Comparison of ENCODE assay signal across 10 cellular contexts in genomic region chr7:65239324-65239706, GRCh38.
DNase-seq lines count a peak whose midpoint lies in the region; ATAC-seq and TF ChIP-seq lines count a peak whose summit lies in the region.
"Had no signal": no experiment of that assay in that cellular context is flagged by ENCODE, and none has a peak within 500 bp of the region (broad histone marks: within the 10 kb centered on the region; RNA-seq: fewer than 3 reads in every experiment).

No MANE protein-coding gene starts in this region.

- peak overlapping the region in 3 of 4 donors; percentile 43 to 55 (median 54) for H3K4me3 ChIP-seq in upper lobe of left lung

- no peaks in the 10 kb centered on the region for H3K4me1 Mint-ChIP-seq in activated T-cell treated with anti-CD3 and anti-CD28 coated beads, Interleukin-2, amount 50 U/mL, for 72 hours (ENCODE audit: low read depth)
- peaks cover 6% of the 10 kb centered on the region for H3K4me1 Mint-ChIP-seq in chondrocyte (ENCODE audit: low read depth)
- H3K4me1 Mint-ChIP-seq in mesothelial cell of epicardium = no peaks in the 10 kb centered on the region

- DNase-seq in activated T-cell treated with anti-CD3 and anti-CD28 coated beads, Interleukin-2, amount 50 U/mL, for 72 hours = no peak
- DNase-seq in activated T-cell treated with anti-CD3 and anti-CD28 coated beads, Interleukin-2, amount 50 U/mL, for 1 hour = no peak
- DNase-seq in chondrocyte (ENCODE audit: low spot score) (no peak), mesothelial cell of epicardium (ENCODE audit: low spot score in 2 of 2, unreplicated experiment in 2 of 2) (no peak), upper lobe of left lung (no peak), NCI-H187 (lab: John Stamatoyannopoulos, UW) (no peak)
- DNase-seq: activated CD4-positive, alpha-beta T cell treated with anti-CD3 and anti-CD28 coated beads, Interleukin-2, amount 50 U/mL, for 48 hours; stimulated activated CD4-positive, alpha-beta T cell treated with anti-CD3 and anti-CD28 coated beads, Interleukin-12 subunit alpha, Interleukin-12 subunit beta, amount 100 ng/mL, for 4 hours had no signal

- peak overlapping the region in 2 of 4 donors; percentile 21 to 58 for H3K27ac ChIP-seq in upper lobe of left lung

- no peaks in the 10 kb centered on the region for H3K27me3 ChIP-seq in upper lobe of left lung

- no peaks in the 10 kb centered on the region for H3K9me3 Mint-ChIP-seq in activated T-cell treated with anti-CD3 and anti-CD28 coated beads, Interleukin-2, amount 50 U/mL, for 72 hours
- no peaks in the 10 kb centered on the region for H3K9me3 Mint-ChIP-seq in chondrocyte (ENCODE audit: low read depth)
- no peaks in the 10 kb centered on the region for H3K9me3 Mint-ChIP-seq in mesothelial cell of epicardium

- H3K36me3 ChIP-seq in upper lobe of left lung = no peaks in the 10 kb centered on the region

- H3K27me3 Mint-ChIP-seq in activated T-cell treated with anti-CD3 and anti-CD28 coated beads, Interleukin-2, amount 50 U/mL, for 72 hours (ENCODE audit: low read depth) = peaks cover 46% of the 10 kb centered on the region
- H3K27me3 Mint-ChIP-seq in chondrocyte (ENCODE audit: low read depth) (no peaks in the 10 kb centered on the region), mesothelial cell of epicardium (ENCODE audit: low read depth) (peaks cover 15% of the 10 kb centered on the region)

- H3K4me3 Mint-ChIP-seq in activated T-cell treated with anti-CD3 and anti-CD28 coated beads, Interleukin-2, amount 50 U/mL, for 72 hours = peak overlapping the region; percentile 22 to 55
- H3K4me3 Mint-ChIP-seq in chondrocyte (ENCODE audit: unreplicated experiment) (peak overlapping the region; percentile 76), mesothelial cell of epicardium (peak overlapping the region; percentile 74)

- peaks cover 0 to 10% (median 6%) of the 10 kb centered on the region in 4 donors for H3K4me1 ChIP-seq in upper lobe of left lung

- WGBS in upper lobe of left lung, 2 donors = 14 to 44% methylated on average over 10 to 20 of the region's 20 CpGs

- TF ChIP-seq CTCF in chondrocyte (IDR thresholded peaks at IDR 0.05) = no peak
- no peak for TF ChIP-seq CTCF in mesothelial cell of epicardium (IDR thresholded peaks at IDR 0.05; ENCODE audit: unreplicated experiment)
- no peak for TF ChIP-seq CTCF in upper lobe of left lung (IDR thresholded peaks at IDR 0.05)

- TF ChIP-seq POLR2A in upper lobe of left lung (IDR thresholded peaks at IDR 0.05) = no peak

- no peak overlapping the region for H3K27ac Mint-ChIP-seq in activated T-cell treated with anti-CD3 and anti-CD28 coated beads, Interleukin-2, amount 50 U/mL, for 72 hours
- H3K27ac Mint-ChIP-seq in chondrocyte (ENCODE audit: unreplicated experiment) = no peak overlapping the region
- H3K27ac Mint-ChIP-seq in mesothelial cell of epicardium = no peak overlapping the region

- no peak for ATAC-seq in activated T-cell treated with anti-CD3 and anti-CD28 coated beads, Interleukin-2, amount 50 U/mL, for 72 hours (replicated peaks in 1 of 2)
- ATAC-seq in upper lobe of left lung (ENCODE audit: low FRiP score in 2 of 2) (no peak), HG03354 (IDR thresholded peaks at IDR 0.05; ENCODE audit: poor library complexity, severe bottlenecking, unreplicated experiment) (no peak), GM18870 (IDR thresholded peaks at IDR 0.05; ENCODE audit: unreplicated experiment) (no peak)

- no peaks in the 10 kb centered on the region for H3K36me3 Mint-ChIP-seq in activated T-cell treated with anti-CD3 and anti-CD28 coated beads, Interleukin-2, amount 50 U/mL, for 72 hours (ENCODE audit: insufficient read depth in 2 of 2)
- H3K36me3 Mint-ChIP-seq in chondrocyte (ENCODE audit: low read depth) = no peaks in the 10 kb centered on the region
- no peaks in the 10 kb centered on the region for H3K36me3 Mint-ChIP-seq in mesothelial cell of epicardium

- no peak for TF ChIP-seq EP300 in upper lobe of left lung (IDR thresholded peaks at IDR 0.05)

- H3K9me3 ChIP-seq in upper lobe of left lung = no peaks in the 10 kb centered on the region
